ENCODE assay signal across 27 cellular contexts in the genomic region with DNA sequence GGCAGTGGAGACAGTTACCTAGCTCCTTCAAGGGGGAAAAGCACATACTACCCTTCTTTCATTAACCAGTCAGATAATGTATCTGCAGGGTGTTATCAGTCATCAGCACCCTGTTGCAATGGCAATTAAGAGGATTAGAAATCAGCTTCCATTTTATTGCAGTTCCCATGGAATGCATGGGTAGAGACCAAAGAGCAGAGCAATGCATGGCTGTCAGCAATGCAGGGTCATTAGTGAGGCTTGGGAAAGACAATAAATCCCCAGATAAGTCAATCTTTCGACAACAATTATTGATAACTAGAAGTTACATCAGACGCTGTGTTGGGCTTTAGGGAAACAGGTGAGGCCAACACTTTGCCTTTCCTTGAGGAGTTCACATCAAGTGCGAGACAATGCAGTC.
"Had no signal": no experiment of that assay in that cellular context is flagged by ENCODE, and none has a peak within 500 bp of the region (broad histone marks: within the 10 kb centered on the region; RNA-seq: fewer than 3 reads in every experiment).

No MANE protein-coding gene starts in this region.

- H3K27me3 ChIP-seq: colonic mucosa, esophagus squamous epithelium, foreskin keratinocyte, gastrocnemius medialis, gastroesophageal sphincter had no signal

- H3K27ac ChIP-seq: colonic mucosa, coronary artery, dorsolateral prefrontal cortex, epithelial cell of prostate, esophagus muscularis mucosa, esophagus squamous epithelium, foreskin keratinocyte, gastrocnemius medialis, gastroesophageal sphincter, heart left ventricle, heart right ventricle had no signal

- FAIRE-seq: colon, endometrium, endothelial cell of umbilical vein, frontal cortex had no signal

- H3K9me3 ChIP-seq: colonic mucosa, esophagus muscularis mucosa, gastrocnemius medialis, gastroesophageal sphincter had no signal

- H3K36me3 ChIP-seq: colonic mucosa, esophagus muscularis mucosa, esophagus squamous epithelium, gastrocnemius medialis, gastroesophageal sphincter, heart left ventricle, heart right ventricle had no signal

- H3K4me3 Mint-ChIP-seq: dendritic cell treated with granulocyte-macrophage colony-stimulating factor and Interleukin-4, amounts not matched to agents 40 ng/mL and 50 ng/mL, for 4 days; effector memory CD8-positive, alpha-beta T cell had no signal

- H3K4me3 ChIP-seq: colonic mucosa, coronary artery, dorsolateral prefrontal cortex, esophagus muscularis mucosa, esophagus squamous epithelium, gastrocnemius medialis, gastroesophageal sphincter, heart left ventricle, heart right ventricle had no signal

- H3K27ac Mint-ChIP-seq: dendritic cell treated with granulocyte-macrophage colony-stimulating factor and Interleukin-4, amounts not matched to agents 40 ng/mL and 50 ng/mL, for 4 days; effector memory CD8-positive, alpha-beta T cell had no signal

- H3K4me1 ChIP-seq: colonic mucosa, esophagus muscularis mucosa, esophagus squamous epithelium, foreskin keratinocyte, gastrocnemius medialis, gastroesophageal sphincter, heart left ventricle, heart right ventricle had no signal

- DNase-seq: colonic mucosa; cortex of kidney; dermis blood vessel endothelial cell; dorsolateral prefrontal cortex; effector CD4-positive, alpha-beta T cell; effector CD8-positive, alpha-beta T cell; effector memory CD4-positive, alpha-beta T cell; effector memory CD8-positive, alpha-beta T cell; erythroblast; esophagus squamous epithelium; foreskin fibroblast; foreskin keratinocyte; foreskin melanocyte; gastrocnemius medialis; glutamatergic neuron; head of caudate nucleus; heart left ventricle; heart right ventricle had no signal
